ENCODE assay signal across 8 cellular contexts in genomic region chr10:6171891-6172354, GRCh38. TPM values are rescaled to one million over a fixed set of nuclear protein-coding genes. Genes with fewer than 3 reads are reported as not detected.
DNase-seq lines count a peak whose midpoint lies in the region; ATAC-seq lines count a peak whose summit lies in the region.

No MANE protein-coding gene starts in this region.

- no peaks in the 10 kb centered on the region for H3K27me3 ChIP-seq in mucosa of rectum (ENCODE audit: control insufficient read depth in 2 of 2, insufficient read depth in 2 of 2, low read length in 2 of 2)

- no peak for ATAC-seq in HG02885 (IDR thresholded peaks at IDR 0.05; ENCODE audit: poor library complexity, unreplicated experiment)

- H3K4me3 ChIP-seq in mucosa of rectum (ENCODE audit: low read length in 2 of 2): no peak overlapping the region

- H3K36me3 ChIP-seq in mucosa of rectum (ENCODE audit: control insufficient read depth in 2 of 2, insufficient read depth in 2 of 2, low read length in 2 of 2): no peaks in the 10 kb centered on the region

- peak; percentile 88 for DNase-seq in AG20443 (ENCODE audit: low spot score)
- peak; percentile 97 for DNase-seq in HT1080 (ENCODE audit: low read depth)
- peak; percentile 55 for DNase-seq in brain pericyte (ENCODE audit: low read depth, low spot score)
- DNase-seq in HuH-7 (ENCODE audit: low spot score): no peak
- no peak for DNase-seq in DMS114 treated with DMSO at 0.1 percent for 48 hours (lab: John Stamatoyannopoulos, UW; ENCODE audit: unreplicated experiment)
- no peak for DNase-seq in SW480 (ENCODE audit: low spot score)

- no peaks in the 10 kb centered on the region for H3K9me3 ChIP-seq in mucosa of rectum (ENCODE audit: control insufficient read depth in 2 of 2, low read length in 2 of 2)

- peaks cover 9 to 11% of the 10 kb centered on the region in 2 donors for H3K4me1 ChIP-seq in mucosa of rectum (ENCODE audit: control insufficient read depth in 2 of 2, insufficient read depth in 2 of 2, low read length in 2 of 2)

- peak overlapping the region in 1 of 2 donors; percentile 24 for H3K9ac ChIP-seq in mucosa of rectum (ENCODE audit: low read depth in 1 of 2, low read length in 2 of 2)

- H3K27ac ChIP-seq in mucosa of rectum (ENCODE audit: low read depth in 2 of 2, low read length in 2 of 2): peak overlapping the region; percentile 22 to 34

RNA-seq across cellular contexts. Expression of gene PFKFB3, which starts 30.8 kb away (rescaled TPM):
- total RNA-seq in HT1080 (2014; rRNA removed; shearing (Covaris generic)): 27.3 and 32.0 TPM in 2 replicates
- polyA plus RNA-seq in HT1080 (2015; cell fraction: cytosol; rRNA removed): 31.2 and 34.0 TPM in 2 replicates
- polyA plus RNA-seq in HT1080 (2015; cell fraction: nucleus; rRNA removed): 37.3 and 39.5 TPM in 2 replicates

Comparison
In these comparisons a context has a peak if more than half of its experiments do, and no peak if none do; other contexts are left out.
1. DNase-seq: peak in AG20443 (single experiment), HT1080 (single experiment) and brain pericyte (single experiment); none in HuH-7 (single experiment), DMS114 treated with DMSO at 0.1 percent for 48 hours (single experiment) and SW480 (single experiment).